ENCODE assay signal across 1 cellular context in the genomic region with DNA sequence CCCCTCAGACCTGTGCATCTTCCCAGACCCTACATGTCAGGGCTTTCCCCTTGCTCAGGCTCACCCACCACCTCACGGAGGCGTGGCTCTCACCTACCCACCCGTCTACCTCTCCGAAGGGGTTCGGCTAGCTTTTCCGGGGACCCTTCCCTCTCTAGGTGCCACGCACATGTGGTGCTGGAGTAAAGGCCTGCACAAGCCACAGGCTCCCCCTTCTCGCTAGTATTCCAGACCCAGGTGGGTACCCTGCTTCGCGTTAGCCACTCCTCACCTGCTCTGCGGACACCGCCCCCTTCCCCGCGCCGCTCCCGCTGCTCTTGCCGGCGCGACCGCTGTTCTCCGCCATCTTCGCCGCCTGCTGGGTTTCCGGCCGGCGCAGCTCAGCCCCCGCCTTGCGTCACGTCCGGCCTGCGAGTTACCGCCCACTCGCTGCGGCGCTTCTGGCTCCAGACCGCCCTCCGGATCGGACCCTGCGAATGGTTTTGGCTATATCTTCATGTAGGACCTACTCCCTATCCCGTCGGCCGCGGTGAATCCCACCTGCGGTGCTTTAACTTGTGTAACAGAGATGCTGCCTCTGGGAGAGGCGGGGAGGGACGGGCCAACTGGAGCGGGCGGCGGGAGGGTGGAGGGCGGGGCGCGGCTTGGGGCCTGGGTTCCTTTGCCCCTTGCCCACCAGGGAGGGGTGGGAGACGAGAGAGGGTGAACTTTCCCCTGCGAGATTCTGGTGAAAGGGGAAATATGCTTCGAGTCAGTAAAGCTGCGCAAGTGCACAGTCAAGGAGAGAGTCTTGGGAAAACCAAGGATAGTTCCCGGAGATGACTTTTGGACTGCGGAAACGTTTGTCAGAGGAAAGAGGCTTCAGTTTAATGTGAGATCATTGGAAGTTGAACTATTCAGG.
TF ChIP-seq lines count a peak whose summit lies in the region.

A gene with protein sequence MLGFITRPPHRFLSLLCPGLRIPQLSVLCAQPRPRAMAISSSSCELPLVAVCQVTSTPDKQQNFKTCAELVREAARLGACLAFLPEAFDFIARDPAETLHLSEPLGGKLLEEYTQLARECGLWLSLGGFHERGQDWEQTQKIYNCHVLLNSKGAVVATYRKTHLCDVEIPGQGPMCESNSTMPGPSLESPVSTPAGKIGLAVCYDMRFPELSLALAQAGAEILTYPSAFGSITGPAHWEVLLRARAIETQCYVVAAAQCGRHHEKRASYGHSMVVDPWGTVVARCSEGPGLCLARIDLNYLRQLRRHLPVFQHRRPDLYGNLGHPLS (plus strand): TSS at position 425 of the 901 bp plus-strand sequence. CDS start 72 bp downstream, at position 497.
A gene with protein sequence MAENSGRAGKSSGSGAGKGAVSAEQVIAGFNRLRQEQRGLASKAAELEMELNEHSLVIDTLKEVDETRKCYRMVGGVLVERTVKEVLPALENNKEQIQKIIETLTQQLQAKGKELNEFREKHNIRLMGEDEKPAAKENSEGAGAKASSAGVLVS (minus strand): TSS at position 357 of the 901 bp plus-strand sequence. CDS start 11 bp downstream, at position 346.

TF ChIP-seq in HEK293, 187 proteins besides CTCF, POLR2A, EP300 and RAD21 (continued from another document and continues in another):
- TF ChIP-seq IKZF3 (tag by site-specific recombination; IDR thresholded peaks at IDR 0.05) (no peak), KLF9 (tag by site-specific recombination; IDR thresholded peaks at IDR 0.05; ENCODE audit: low read depth) (peak; percentile 96), ZFP41 (tag by site-specific recombination; IDR thresholded peaks at IDR 0.05; ENCODE audit: borderline replicate concordance) (no peak), SP7 (tag by site-specific recombination; IDR thresholded peaks at IDR 0.05) (peak; percentile 79), ZNF837 (tag by site-specific recombination; IDR thresholded peaks at IDR 0.05) (no peak), ZNF211 (tag by site-specific recombination; IDR thresholded peaks at IDR 0.05; ENCODE audit: low read depth) (no peak), ZNF202 (tag by site-specific recombination; IDR thresholded peaks at IDR 0.05; ENCODE audit: borderline replicate concordance) (no peak), ZNF549 (tag by site-specific recombination; IDR thresholded peaks at IDR 0.05) (no peak), ZNF391 (tag by site-specific recombination; IDR thresholded peaks at IDR 0.05; ENCODE audit: borderline replicate concordance, low read depth) (peak; percentile 90; the same call in 1 of the 2 replicates), ZNF510 (tag by site-specific recombination; IDR thresholded peaks at IDR 0.05; ENCODE audit: insufficient replicate concordance) (no peak), ZNF223 (tag by site-specific recombination; IDR thresholded peaks at IDR 0.05) (no peak), ZSCAN30 (tag by site-specific recombination; IDR thresholded peaks at IDR 0.05) (no peak), BCL11A (tag by site-specific recombination; IDR thresholded peaks at IDR 0.05; ENCODE audit: low read depth) (no peak), ZBTB21 (tag by site-specific recombination; IDR thresholded peaks at IDR 0.05) (0 out of 2 replicates have a peak, but pooled peaks have one; percentile 26), ZNF121 (tag by site-specific recombination; IDR thresholded peaks at IDR 0.05) (no peak), ZNF664 (tag by site-specific recombination; IDR thresholded peaks at IDR 0.05) (no peak), ZNF175 (tag by site-specific recombination; IDR thresholded peaks at IDR 0.05) (no peak), ZNF239 (tag by site-specific recombination; IDR thresholded peaks at IDR 0.05) (no peak), ZFP69B (tag by site-specific recombination; IDR thresholded peaks at IDR 0.05) (0 out of 2 replicates have a peak, but pooled peaks have one; percentile 37), ZNF48 (tag by site-specific recombination; IDR thresholded peaks at IDR 0.05) (no peak)
- TF ChIP-seq, protein P1, sequence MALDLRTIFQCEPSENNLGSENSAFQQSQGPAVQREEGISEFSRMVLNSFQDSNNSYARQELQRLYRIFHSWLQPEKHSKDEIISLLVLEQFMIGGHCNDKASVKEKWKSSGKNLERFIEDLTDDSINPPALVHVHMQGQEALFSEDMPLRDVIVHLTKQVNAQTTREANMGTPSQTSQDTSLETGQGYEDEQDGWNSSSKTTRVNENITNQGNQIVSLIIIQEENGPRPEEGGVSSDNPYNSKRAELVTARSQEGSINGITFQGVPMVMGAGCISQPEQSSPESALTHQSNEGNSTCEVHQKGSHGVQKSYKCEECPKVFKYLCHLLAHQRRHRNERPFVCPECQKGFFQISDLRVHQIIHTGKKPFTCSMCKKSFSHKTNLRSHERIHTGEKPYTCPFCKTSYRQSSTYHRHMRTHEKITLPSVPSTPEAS (tag by site-specific recombination; IDR thresholded peaks at IDR 0.05) = no peak
- TF ChIP-seq, protein P2, sequence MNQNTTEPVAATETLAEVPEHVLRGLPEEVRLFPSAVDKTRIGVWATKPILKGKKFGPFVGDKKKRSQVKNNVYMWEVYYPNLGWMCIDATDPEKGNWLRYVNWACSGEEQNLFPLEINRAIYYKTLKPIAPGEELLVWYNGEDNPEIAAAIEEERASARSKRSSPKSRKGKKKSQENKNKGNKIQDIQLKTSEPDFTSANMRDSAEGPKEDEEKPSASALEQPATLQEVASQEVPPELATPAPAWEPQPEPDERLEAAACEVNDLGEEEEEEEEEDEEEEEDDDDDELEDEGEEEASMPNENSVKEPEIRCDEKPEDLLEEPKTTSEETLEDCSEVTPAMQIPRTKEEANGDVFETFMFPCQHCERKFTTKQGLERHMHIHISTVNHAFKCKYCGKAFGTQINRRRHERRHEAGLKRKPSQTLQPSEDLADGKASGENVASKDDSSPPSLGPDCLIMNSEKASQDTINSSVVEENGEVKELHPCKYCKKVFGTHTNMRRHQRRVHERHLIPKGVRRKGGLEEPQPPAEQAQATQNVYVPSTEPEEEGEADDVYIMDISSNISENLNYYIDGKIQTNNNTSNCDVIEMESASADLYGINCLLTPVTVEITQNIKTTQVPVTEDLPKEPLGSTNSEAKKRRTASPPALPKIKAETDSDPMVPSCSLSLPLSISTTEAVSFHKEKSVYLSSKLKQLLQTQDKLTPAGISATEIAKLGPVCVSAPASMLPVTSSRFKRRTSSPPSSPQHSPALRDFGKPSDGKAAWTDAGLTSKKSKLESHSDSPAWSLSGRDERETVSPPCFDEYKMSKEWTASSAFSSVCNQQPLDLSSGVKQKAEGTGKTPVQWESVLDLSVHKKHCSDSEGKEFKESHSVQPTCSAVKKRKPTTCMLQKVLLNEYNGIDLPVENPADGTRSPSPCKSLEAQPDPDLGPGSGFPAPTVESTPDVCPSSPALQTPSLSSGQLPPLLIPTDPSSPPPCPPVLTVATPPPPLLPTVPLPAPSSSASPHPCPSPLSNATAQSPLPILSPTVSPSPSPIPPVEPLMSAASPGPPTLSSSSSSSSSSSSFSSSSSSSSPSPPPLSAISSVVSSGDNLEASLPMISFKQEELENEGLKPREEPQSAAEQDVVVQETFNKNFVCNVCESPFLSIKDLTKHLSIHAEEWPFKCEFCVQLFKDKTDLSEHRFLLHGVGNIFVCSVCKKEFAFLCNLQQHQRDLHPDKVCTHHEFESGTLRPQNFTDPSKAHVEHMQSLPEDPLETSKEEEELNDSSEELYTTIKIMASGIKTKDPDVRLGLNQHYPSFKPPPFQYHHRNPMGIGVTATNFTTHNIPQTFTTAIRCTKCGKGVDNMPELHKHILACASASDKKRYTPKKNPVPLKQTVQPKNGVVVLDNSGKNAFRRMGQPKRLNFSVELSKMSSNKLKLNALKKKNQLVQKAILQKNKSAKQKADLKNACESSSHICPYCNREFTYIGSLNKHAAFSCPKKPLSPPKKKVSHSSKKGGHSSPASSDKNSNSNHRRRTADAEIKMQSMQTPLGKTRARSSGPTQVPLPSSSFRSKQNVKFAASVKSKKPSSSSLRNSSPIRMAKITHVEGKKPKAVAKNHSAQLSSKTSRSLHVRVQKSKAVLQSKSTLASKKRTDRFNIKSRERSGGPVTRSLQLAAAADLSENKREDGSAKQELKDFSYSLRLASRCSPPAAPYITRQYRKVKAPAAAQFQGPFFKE (tag by site-specific recombination; IDR thresholded peaks at IDR 0.05; ENCODE audit: borderline replicate concordance) = no peak
- TF ChIP-seq, protein P3, sequence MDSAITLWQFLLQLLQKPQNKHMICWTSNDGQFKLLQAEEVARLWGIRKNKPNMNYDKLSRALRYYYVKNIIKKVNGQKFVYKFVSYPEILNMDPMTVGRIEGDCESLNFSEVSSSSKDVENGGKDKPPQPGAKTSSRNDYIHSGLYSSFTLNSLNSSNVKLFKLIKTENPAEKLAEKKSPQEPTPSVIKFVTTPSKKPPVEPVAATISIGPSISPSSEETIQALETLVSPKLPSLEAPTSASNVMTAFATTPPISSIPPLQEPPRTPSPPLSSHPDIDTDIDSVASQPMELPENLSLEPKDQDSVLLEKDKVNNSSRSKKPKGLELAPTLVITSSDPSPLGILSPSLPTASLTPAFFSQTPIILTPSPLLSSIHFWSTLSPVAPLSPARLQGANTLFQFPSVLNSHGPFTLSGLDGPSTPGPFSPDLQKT (IDR thresholded peaks at IDR 0.05; ENCODE audit: borderline replicate concordance, low read depth, low read length) = no peak; the same call in 1 of the 2 replicates
- TF ChIP-seq, protein P4, sequence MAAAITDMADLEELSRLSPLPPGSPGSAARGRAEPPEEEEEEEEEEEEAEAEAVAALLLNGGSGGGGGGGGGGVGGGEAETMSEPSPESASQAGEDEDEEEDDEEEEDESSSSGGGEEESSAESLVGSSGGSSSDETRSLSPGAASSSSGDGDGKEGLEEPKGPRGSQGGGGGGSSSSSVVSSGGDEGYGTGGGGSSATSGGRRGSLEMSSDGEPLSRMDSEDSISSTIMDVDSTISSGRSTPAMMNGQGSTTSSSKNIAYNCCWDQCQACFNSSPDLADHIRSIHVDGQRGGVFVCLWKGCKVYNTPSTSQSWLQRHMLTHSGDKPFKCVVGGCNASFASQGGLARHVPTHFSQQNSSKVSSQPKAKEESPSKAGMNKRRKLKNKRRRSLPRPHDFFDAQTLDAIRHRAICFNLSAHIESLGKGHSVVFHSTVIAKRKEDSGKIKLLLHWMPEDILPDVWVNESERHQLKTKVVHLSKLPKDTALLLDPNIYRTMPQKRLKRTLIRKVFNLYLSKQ (tag by site-specific recombination; IDR thresholded peaks at IDR 0.05; ENCODE audit: borderline replicate concordance) = no peak
- TF ChIP-seq, protein P5, sequence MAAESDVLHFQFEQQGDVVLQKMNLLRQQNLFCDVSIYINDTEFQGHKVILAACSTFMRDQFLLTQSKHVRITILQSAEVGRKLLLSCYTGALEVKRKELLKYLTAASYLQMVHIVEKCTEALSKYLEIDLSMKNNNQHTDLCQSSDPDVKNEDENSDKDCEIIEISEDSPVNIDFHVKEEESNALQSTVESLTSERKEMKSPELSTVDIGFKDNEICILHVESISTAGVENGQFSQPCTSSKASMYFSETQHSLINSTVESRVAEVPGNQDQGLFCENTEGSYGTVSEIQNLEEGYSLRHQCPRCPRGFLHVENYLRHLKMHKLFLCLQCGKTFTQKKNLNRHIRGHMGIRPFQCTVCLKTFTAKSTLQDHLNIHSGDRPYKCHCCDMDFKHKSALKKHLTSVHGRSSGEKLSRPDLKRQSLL (tag by site-specific recombination; IDR thresholded peaks at IDR 0.05) = no peak
- TF ChIP-seq, protein P6, sequence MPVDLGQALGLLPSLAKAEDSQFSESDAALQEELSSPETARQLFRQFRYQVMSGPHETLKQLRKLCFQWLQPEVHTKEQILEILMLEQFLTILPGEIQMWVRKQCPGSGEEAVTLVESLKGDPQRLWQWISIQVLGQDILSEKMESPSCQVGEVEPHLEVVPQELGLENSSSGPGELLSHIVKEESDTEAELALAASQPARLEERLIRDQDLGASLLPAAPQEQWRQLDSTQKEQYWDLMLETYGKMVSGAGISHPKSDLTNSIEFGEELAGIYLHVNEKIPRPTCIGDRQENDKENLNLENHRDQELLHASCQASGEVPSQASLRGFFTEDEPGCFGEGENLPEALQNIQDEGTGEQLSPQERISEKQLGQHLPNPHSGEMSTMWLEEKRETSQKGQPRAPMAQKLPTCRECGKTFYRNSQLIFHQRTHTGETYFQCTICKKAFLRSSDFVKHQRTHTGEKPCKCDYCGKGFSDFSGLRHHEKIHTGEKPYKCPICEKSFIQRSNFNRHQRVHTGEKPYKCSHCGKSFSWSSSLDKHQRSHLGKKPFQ (tag by site-specific recombination; IDR thresholded peaks at IDR 0.05) = no peak
- TF ChIP-seq, protein P7, sequence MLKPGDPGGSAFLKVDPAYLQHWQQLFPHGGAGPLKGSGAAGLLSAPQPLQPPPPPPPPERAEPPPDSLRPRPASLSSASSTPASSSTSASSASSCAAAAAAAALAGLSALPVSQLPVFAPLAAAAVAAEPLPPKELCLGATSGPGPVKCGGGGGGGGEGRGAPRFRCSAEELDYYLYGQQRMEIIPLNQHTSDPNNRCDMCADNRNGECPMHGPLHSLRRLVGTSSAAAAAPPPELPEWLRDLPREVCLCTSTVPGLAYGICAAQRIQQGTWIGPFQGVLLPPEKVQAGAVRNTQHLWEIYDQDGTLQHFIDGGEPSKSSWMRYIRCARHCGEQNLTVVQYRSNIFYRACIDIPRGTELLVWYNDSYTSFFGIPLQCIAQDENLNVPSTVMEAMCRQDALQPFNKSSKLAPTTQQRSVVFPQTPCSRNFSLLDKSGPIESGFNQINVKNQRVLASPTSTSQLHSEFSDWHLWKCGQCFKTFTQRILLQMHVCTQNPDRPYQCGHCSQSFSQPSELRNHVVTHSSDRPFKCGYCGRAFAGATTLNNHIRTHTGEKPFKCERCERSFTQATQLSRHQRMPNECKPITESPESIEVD (tag by site-specific recombination; IDR thresholded peaks at IDR 0.05) = no peak
- TF ChIP-seq, protein P8, sequence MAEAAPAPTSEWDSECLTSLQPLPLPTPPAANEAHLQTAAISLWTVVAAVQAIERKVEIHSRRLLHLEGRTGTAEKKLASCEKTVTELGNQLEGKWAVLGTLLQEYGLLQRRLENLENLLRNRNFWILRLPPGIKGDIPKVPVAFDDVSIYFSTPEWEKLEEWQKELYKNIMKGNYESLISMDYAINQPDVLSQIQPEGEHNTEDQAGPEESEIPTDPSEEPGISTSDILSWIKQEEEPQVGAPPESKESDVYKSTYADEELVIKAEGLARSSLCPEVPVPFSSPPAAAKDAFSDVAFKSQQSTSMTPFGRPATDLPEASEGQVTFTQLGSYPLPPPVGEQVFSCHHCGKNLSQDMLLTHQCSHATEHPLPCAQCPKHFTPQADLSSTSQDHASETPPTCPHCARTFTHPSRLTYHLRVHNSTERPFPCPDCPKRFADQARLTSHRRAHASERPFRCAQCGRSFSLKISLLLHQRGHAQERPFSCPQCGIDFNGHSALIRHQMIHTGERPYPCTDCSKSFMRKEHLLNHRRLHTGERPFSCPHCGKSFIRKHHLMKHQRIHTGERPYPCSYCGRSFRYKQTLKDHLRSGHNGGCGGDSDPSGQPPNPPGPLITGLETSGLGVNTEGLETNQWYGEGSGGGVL (tag by site-specific recombination; IDR thresholded peaks at IDR 0.05) = no peak; the same call in 1 of the 2 replicates
- TF ChIP-seq, protein P9, sequence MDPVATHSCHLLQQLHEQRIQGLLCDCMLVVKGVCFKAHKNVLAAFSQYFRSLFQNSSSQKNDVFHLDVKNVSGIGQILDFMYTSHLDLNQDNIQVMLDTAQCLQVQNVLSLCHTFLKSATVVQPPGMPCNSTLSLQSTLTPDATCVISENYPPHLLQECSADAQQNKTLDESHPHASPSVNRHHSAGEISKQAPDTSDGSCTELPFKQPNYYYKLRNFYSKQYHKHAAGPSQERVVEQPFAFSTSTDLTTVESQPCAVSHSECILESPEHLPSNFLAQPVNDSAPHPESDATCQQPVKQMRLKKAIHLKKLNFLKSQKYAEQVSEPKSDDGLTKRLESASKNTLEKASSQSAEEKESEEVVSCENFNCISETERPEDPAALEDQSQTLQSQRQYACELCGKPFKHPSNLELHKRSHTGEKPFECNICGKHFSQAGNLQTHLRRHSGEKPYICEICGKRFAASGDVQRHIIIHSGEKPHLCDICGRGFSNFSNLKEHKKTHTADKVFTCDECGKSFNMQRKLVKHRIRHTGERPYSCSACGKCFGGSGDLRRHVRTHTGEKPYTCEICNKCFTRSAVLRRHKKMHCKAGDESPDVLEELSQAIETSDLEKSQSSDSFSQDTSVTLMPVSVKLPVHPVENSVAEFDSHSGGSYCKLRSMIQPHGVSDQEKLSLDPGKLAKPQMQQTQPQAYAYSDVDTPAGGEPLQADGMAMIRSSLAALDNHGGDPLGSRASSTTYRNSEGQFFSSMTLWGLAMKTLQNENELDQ (tag by site-specific recombination; IDR thresholded peaks at IDR 0.05; ENCODE audit: low read depth) = no peak
